ENCODE assay signal across 1 cellular context in genomic region chr20:3843490-3843889, GRCh38.
TF ChIP-seq lines count a peak whose summit lies in the region.

No MANE protein-coding gene starts in this region.

TF ChIP-seq in WTC11, 78 proteins besides CTCF, POLR2A, EP300 and RAD21 (continued from another document):
- no peak for TF ChIP-seq CREM (CRISPR knock-in tag; IDR thresholded peaks at IDR 0.05)
- no peak for TF ChIP-seq ZNF396 (CRISPR knock-in tag; IDR thresholded peaks at IDR 0.05; ENCODE audit: borderline replicate concordance)
- no peak for TF ChIP-seq ZNF512 (CRISPR knock-in tag; IDR thresholded peaks at IDR 0.05; ENCODE audit: borderline replicate concordance)
- no peak for TF ChIP-seq PRDM15 (CRISPR knock-in tag; IDR thresholded peaks at IDR 0.05)
- TF ChIP-seq SMAD4 (CRISPR knock-in tag; IDR thresholded peaks at IDR 0.05), result no peak
- no peak for TF ChIP-seq PREB (CRISPR knock-in tag; IDR thresholded peaks at IDR 0.05; ENCODE audit: borderline replicate concordance)
- TF ChIP-seq TCF7 (CRISPR knock-in tag; IDR thresholded peaks at IDR 0.05; ENCODE audit: low read depth), result no peak
- no peak for TF ChIP-seq ATF2 (CRISPR knock-in tag; IDR thresholded peaks at IDR 0.05; ENCODE audit: borderline replicate concordance, low read depth)
